Comparison of ENCODE assay signal across 35 cellular contexts in the genomic region with DNA sequence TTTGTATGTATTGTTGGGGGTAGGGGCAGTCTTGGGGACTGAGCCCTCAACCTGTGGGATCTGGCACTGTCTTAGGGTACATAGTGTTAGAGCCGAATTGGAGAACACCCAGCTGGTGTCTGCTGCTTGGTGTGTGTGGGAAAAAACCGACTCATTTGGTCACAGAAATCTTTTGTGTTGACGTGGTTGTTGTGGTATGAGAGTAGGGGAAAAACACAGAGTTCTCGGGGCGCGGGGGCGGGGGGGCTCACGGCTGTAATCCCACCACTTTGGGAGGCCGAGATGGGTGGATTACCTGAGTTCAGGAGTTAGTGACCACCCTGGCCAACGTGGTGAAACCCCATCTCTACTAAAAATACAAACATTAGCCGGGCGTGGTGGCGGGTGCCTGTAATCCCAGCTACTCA. TPM values are rescaled to one million over a fixed set of nuclear protein-coding genes. Genes with fewer than 3 reads are reported as not detected.
DNase-seq lines count a peak whose midpoint lies in the region; ATAC-seq and TF ChIP-seq lines count a peak whose summit lies in the region.
"Had no signal": no experiment of that assay in that cellular context is flagged by ENCODE, and none has a peak within 500 bp of the region (broad histone marks: within the 10 kb centered on the region; RNA-seq: fewer than 3 reads in every experiment).

No MANE protein-coding gene starts in this region.

- no peak overlapping the region for H3K4me3 Mint-ChIP-seq in activated CD4-positive, alpha-beta T cell treated with anti-CD3 and anti-CD28 coated beads for 36 hours
- H3K4me3 Mint-ChIP-seq: activated T-cell treated with anti-CD3 and anti-CD28 coated beads, Interleukin-2, amount 50 U/mL, for 4 hours; CD14-positive monocyte; central memory CD8-positive, alpha-beta T cell; endodermal cell; GM23338; IgD-negative memory B cell; naive B cell; T-helper 17 cell had no signal

- H3K4me3 ChIP-seq in cardiac fibroblast (replicated peaks in 1 of 2; ENCODE audit: low read depth in 2 of 2, low read length in 2 of 2) (no peak overlapping the region), osteoblast (ENCODE audit: insufficient read depth, low read length) (no peak overlapping the region)
- H3K4me3 ChIP-seq: GM23338, PC-9, sigmoid colon, SK-N-MC had no signal

- H2AFZ ChIP-seq in osteoblast (ENCODE audit: low read length): no peak overlapping the region
- H2AFZ ChIP-seq: GM23338, PC-9 had no signal

- H3K27me3 ChIP-seq in osteoblast (ENCODE audit: insufficient read depth, low read length): no peaks in the 10 kb centered on the region
- H3K27me3 ChIP-seq: foreskin keratinocyte, sigmoid colon had no signal

- no peaks in the 10 kb centered on the region for H4K20me1 ChIP-seq in osteoblast (ENCODE audit: insufficient read depth, low read length)

- intact Hi-C loops in activated CD4-positive, alpha-beta T cell treated with anti-CD3 and anti-CD28 coated beads for 36 hours (cut with DNase I, micrococcal nuclease): no loop called here

- CTCF ChIA-PET in activated CD4-positive, alpha-beta T cell treated with anti-CD3 and anti-CD28 coated beads for 36 hours (lab: Charles Lee): interaction anchor here (1.0 kb wide), 1 partner anchor 31 kb away, joined by 3 read pairs; no protein-coding TSS in a partner anchor

- in situ Hi-C loops in GM13976 (cut with MboI; ENCODE audit: low sequenced_read_pairs, unreplicated experiment): no loop called here

- no peaks in the 10 kb centered on the region for H3K9me3 ChIP-seq in osteoblast (ENCODE audit: low read depth, low read length)
- H3K9me3 ChIP-seq: Caco-2, sigmoid colon had no signal

- TF ChIP-seq CTCF in GM13976 (IDR thresholded peaks at IDR 0.05; ENCODE audit: borderline replicate concordance, control extremely low read depth, extremely low read depth, insufficient read depth, missing control alignments) (no peak), cardiac fibroblast (IDR thresholded peaks at IDR 0.05; ENCODE audit: low read depth, low read length) (no peak), osteoblast (IDR thresholded peaks at IDR 0.05; ENCODE audit: extremely low read depth, low read depth, low read length) (no peak)

- H3K36me3 ChIP-seq in osteoblast (ENCODE audit: insufficient read depth, low read length): no peaks in the 10 kb centered on the region
- H3K36me3 ChIP-seq: sigmoid colon had no signal

- DNase-seq in activated CD4-positive, alpha-beta T cell treated with anti-CD3 and anti-CD28 coated beads for 36 hours: peak; percentile 37
- no peak for DNase-seq in activated CD4-positive, alpha-beta T cell treated with anti-CD3 and anti-CD28 coated beads, Interleukin-2, amount 50 U/mL, for 4 hours
- DNase-seq in GM13976 (ENCODE audit: low spot score): peak; percentile 52
- DNase-seq in cardiac fibroblast (ENCODE audit: low read depth in 2 of 2): peak; percentile 59 to 77
- DNase-seq in osteoblast (ENCODE audit: insufficient read length, low spot score, missing footprints): peak; percentile 53
- DNase-seq: activated T-cell treated with anti-CD3 and anti-CD28 coated beads, Interleukin-2, amount 50 U/mL, for 4 hours; Caco-2; dermis blood vessel endothelial cell; DMS79; endodermal cell; foreskin keratinocyte; GF-D8; head of caudate nucleus; kidney; midbrain; naive B cell; NCI-H146; NCI-H226; NCI-H69; occipital lobe; PC-9; sigmoid colon; stimulated activated CD4-positive, alpha-beta T cell treated with anti-CD3 and anti-CD28 coated beads, Interleukin-4, amount 100 ng/mL, for 1 hour; T-helper 17 cell; trophoblast cell had no signal

- no peak overlapping the region for H3K27ac Mint-ChIP-seq in activated CD4-positive, alpha-beta T cell treated with anti-CD3 and anti-CD28 coated beads for 36 hours
- H3K27ac Mint-ChIP-seq: CD14-positive monocyte, endodermal cell, GM23338, IgD-negative memory B cell, T-helper 17 cell had no signal

- H3K4me1 ChIP-seq in osteoblast (ENCODE audit: insufficient read depth, low read length): no peaks in the 10 kb centered on the region
- H3K4me1 ChIP-seq: Caco-2, foreskin keratinocyte had no signal

- H3K9me3 Mint-ChIP-seq in activated CD4-positive, alpha-beta T cell treated with anti-CD3 and anti-CD28 coated beads for 36 hours (ENCODE audit: low read depth): no peaks in the 10 kb centered on the region
- H3K9me3 Mint-ChIP-seq: activated T-cell treated with anti-CD3 and anti-CD28 coated beads, Interleukin-2, amount 50 U/mL, for 4 hours; CD14-positive monocyte; central memory CD8-positive, alpha-beta T cell; IgD-negative memory B cell; naive B cell had no signal

- H3K27ac ChIP-seq in osteoblast (ENCODE audit: low read depth, low read length): no peak overlapping the region
- H3K27ac ChIP-seq: 22Rv1, foreskin keratinocyte, PC-9, sigmoid colon, SK-N-MC had no signal

- POLR2A ChIA-PET in activated CD4-positive, alpha-beta T cell treated with anti-CD3 and anti-CD28 coated beads for 36 hours (lab: Charles Lee): no interaction called here

- no peaks in the 10 kb centered on the region for H3K27me3 Mint-ChIP-seq in activated CD4-positive, alpha-beta T cell treated with anti-CD3 and anti-CD28 coated beads for 36 hours
- H3K27me3 Mint-ChIP-seq: central memory CD8-positive, alpha-beta T cell; naive B cell had no signal

- peaks cover 14% of the 10 kb centered on the region for H3K4me1 Mint-ChIP-seq in activated CD4-positive, alpha-beta T cell treated with anti-CD3 and anti-CD28 coated beads for 36 hours
- H3K4me1 Mint-ChIP-seq: CD14-positive monocyte; central memory CD8-positive, alpha-beta T cell had no signal

- peak; percentile 70 for ATAC-seq in activated CD4-positive, alpha-beta T cell treated with anti-CD3 and anti-CD28 coated beads for 36 hours
- ATAC-seq in GM19397 (IDR thresholded peaks at IDR 0.05; ENCODE audit: unreplicated experiment): no peak
- ATAC-seq in HG02759 (IDR thresholded peaks at IDR 0.05; ENCODE audit: unreplicated experiment): no peak
- no peak for ATAC-seq in GM19463 (IDR thresholded peaks at IDR 0.05; ENCODE audit: unreplicated experiment)
- ATAC-seq: activated CD4-positive, CD25-positive, alpha-beta regulatory T cell treated with anti-CD3 and anti-CD28 coated beads, Interleukin-2, amount 50 U/mL, for 24 hours; activated T-cell treated with anti-CD3 and anti-CD28 coated beads, Interleukin-2, amount 50 U/mL, for 4 hours; foreskin keratinocyte; GM23338; T-helper 17 cell had no signal

- H3K79me2 ChIP-seq in osteoblast (ENCODE audit: insufficient read depth, low read length): no peaks in the 10 kb centered on the region

- H3K36me3 Mint-ChIP-seq in activated CD4-positive, alpha-beta T cell treated with anti-CD3 and anti-CD28 coated beads for 36 hours (ENCODE audit: low read depth): no peaks in the 10 kb centered on the region
- H3K36me3 Mint-ChIP-seq: CD14-positive monocyte, IgD-negative memory B cell, naive B cell had no signal

- no peak overlapping the region for H3K4me2 ChIP-seq in osteoblast (ENCODE audit: insufficient read depth, low read length)
- H3K4me2 ChIP-seq: GM23338, PC-9 had no signal

RNA-seq across cellular contexts. Expression of a gene that starts 15.3 kb away (rescaled TPM):
- 100 to 1,000 TPM; 213 to 225 TPM for total RNA-seq in activated CD4-positive, alpha-beta T cell treated with anti-CD3 and anti-CD28 coated beads for 36 hours
- 80.7 and 81.1 TPM in 2 replicates for total RNA-seq in osteoblast

RNA-seq across cellular contexts. Expression of a gene that starts 35.8 kb away (rescaled TPM):
- total RNA-seq in activated CD4-positive, alpha-beta T cell treated with anti-CD3 and anti-CD28 coated beads for 36 hours: 100 to 1,000 TPM; 133 to 142 TPM
- 66.3 and 74.9 TPM in 2 replicates for total RNA-seq in osteoblast

Comparison
In these comparisons a context has a peak if more than half of its experiments do, and no peak if none do; other contexts are left out.
1. DNase-seq: peak in activated CD4-positive, alpha-beta T cell treated with anti-CD3 and anti-CD28 coated beads for 36 hours (single experiment), GM13976 (single experiment), cardiac fibroblast (2 of 2) and osteoblast (single experiment); none in activated CD4-positive, alpha-beta T cell treated with anti-CD3 and anti-CD28 coated beads, Interleukin-2, amount 50 U/mL, for 4 hours (0 of 2).